In the genomic region with DNA sequence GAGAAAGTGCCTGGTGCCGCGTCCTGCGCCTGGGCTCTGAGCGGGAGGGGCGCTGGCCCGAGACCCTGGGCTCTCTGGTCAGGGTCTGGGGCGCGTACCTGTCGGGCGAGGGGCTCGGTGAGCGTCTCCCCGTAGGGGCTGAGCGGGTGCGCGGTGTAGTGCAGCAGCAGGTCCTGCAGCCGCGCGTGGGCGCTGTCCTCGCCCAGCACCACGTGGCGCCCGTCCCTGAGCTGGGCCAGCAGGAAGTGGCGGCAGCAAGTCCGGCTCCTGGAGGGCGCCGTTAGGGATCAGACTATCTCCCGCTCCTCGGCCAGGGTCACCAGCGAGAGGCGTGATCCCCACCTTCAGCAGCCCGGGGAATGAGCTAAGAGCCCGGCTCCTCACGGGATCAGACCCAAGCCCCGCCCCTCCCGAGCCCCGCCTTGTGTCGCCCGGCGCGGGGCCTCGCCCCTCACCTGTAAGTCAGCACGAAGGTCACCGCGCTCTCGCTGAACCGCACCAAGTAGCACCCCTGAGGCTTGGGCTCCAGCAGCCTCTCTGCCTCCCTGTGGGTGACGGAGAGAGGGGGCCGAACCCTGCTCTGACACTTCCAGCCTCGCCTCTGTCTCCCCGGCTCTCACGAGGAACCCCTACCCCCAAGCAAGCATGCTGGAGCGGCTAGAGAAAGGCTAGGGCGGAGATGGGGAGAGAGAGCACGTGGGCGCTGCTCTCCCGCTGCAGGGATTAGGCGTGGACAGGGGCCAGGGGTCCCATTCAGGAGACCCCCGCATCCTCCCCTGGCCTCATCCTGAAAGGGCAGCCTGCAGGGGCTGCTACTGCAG, we compare ENCODE assay signal across 1 cellular context.
TF ChIP-seq lines count a peak whose summit lies in the region.

No MANE protein-coding gene starts in this region.

TF ChIP-seq in GM12878, 131 proteins besides CTCF, POLR2A, EP300 and RAD21 (continued from another document and continues in another):
- no peak for TF ChIP-seq SREBF1 (IDR thresholded peaks at IDR 0.05; ENCODE audit: low read length)
- TF ChIP-seq STAT3 (IDR thresholded peaks at IDR 0.05; ENCODE audit: low read depth, low read length) = no peak
- TF ChIP-seq RUNX3 (IDR thresholded peaks at IDR 0.05; ENCODE audit: low read length) = no peak
- peak; percentile 81 for TF ChIP-seq IKZF1 (conservative IDR thresholded peaks at IDR 0.05)
- no peak for TF ChIP-seq NFXL1 (IDR thresholded peaks at IDR 0.05; ENCODE audit: borderline replicate concordance)
- TF ChIP-seq KLF5 (IDR thresholded peaks at IDR 0.05; ENCODE audit: partially characterized antibody) = peak; percentile 28
- TF ChIP-seq SMAD5 (IDR thresholded peaks at IDR 0.05; ENCODE audit: low read depth) = no peak
- TF ChIP-seq RCOR1 (conservative IDR thresholded peaks at IDR 0.05; ENCODE audit: low read depth, low read length) = no peak
- TF ChIP-seq MEF2A (IDR thresholded peaks at IDR 0.05; ENCODE audit: insufficient read depth, low read depth, low read length) = no peak
- TF ChIP-seq MTA3 (IDR thresholded peaks at IDR 0.05; ENCODE audit: borderline replicate concordance, low read length) = no peak
- no peak for TF ChIP-seq STAT1 (conservative IDR thresholded peaks at IDR 0.05)
- no peak for TF ChIP-seq SP1 (IDR thresholded peaks at IDR 0.05; ENCODE audit: low read depth, low read length)
- no peak for TF ChIP-seq TBL1XR1 (IDR thresholded peaks at IDR 0.05; ENCODE audit: low read depth, low read length)
- no peak for TF ChIP-seq CREB1 (IDR thresholded peaks at IDR 0.05; ENCODE audit: low read depth)
- no peak for TF ChIP-seq ZZZ3 (IDR thresholded peaks at IDR 0.05; ENCODE audit: control insufficient read depth, insufficient read length, low read depth)
- no peak for TF ChIP-seq EZH2 (IDR thresholded peaks at IDR 0.05; ENCODE audit: borderline replicate concordance, control insufficient read depth, low read depth, low read length)
- no peak for TF ChIP-seq FOXM1 (IDR thresholded peaks at IDR 0.05; ENCODE audit: low read depth, low read length)
- TF ChIP-seq, protein P1, sequence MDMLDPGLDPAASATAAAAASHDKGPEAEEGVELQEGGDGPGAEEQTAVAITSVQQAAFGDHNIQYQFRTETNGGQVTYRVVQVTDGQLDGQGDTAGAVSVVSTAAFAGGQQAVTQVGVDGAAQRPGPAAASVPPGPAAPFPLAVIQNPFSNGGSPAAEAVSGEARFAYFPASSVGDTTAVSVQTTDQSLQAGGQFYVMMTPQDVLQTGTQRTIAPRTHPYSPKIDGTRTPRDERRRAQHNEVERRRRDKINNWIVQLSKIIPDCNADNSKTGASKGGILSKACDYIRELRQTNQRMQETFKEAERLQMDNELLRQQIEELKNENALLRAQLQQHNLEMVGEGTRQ (IDR thresholded peaks at IDR 0.05; ENCODE audit: borderline replicate concordance, low read depth, low read length) = peak; percentile 50
- no peak for TF ChIP-seq NR2C2 (IDR thresholded peaks at IDR 0.05; ENCODE audit: borderline replicate concordance, control insufficient read depth, insufficient read length, low read depth)
- TF ChIP-seq ZNF622 (IDR thresholded peaks at IDR 0.05) = no peak
- peak; percentile 21; the same call in 1 of the 2 replicates for TF ChIP-seq SMC3 (IDR thresholded peaks at IDR 0.05; ENCODE audit: borderline replicate concordance, low read length)
- TF ChIP-seq ZNF384 (IDR thresholded peaks at IDR 0.05; ENCODE audit: borderline replicate concordance, low read depth, low read length) = no peak
- TF ChIP-seq HDAC6 (IDR thresholded peaks at IDR 0.05; ENCODE audit: unreplicated experiment) = no peak
- 0 out of 4 replicates have a peak, but pooled peaks of 1 of the 2 experiments have one; percentile 17 for TF ChIP-seq IKZF2 (IDR thresholded peaks at IDR 0.05)
- TF ChIP-seq SIN3A (IDR thresholded peaks at IDR 0.05; ENCODE audit: low read depth, low read length) = peak; percentile 66; the same call in 1 of the 2 replicates
- no peak for TF ChIP-seq CBX5 (IDR thresholded peaks at IDR 0.05; ENCODE audit: low read depth)
- TF ChIP-seq ZBTB33 (IDR thresholded peaks at IDR 0.05) = peak; percentile 91
- no peak for TF ChIP-seq DPF2 (IDR thresholded peaks at IDR 0.05)
- TF ChIP-seq POLR2AphosphoS5 (IDR thresholded peaks at IDR 0.05; ENCODE audit: low read length) = no peak
- TF ChIP-seq ZNF592 (IDR thresholded peaks at IDR 0.05) = 0 out of 2 replicates have a peak, but pooled peaks have one; percentile 20
- no peak for TF ChIP-seq PAX5 (IDR thresholded peaks at IDR 0.05; ENCODE audit: borderline replicate concordance, low read depth, low read length)
- TF ChIP-seq NRF1 (conservative IDR thresholded peaks at IDR 0.05; ENCODE audit: low read depth, low read length) = no peak
- peak; percentile 54 for TF ChIP-seq NR2F1 (conservative IDR thresholded peaks at IDR 0.05)
- TF ChIP-seq MTA2 (IDR thresholded peaks at IDR 0.05; ENCODE audit: low read depth) = no peak
- no peak for TF ChIP-seq PBX3 (IDR thresholded peaks at IDR 0.05; ENCODE audit: insufficient replicate concordance, low read depth, low read length)
- TF ChIP-seq, protein P2, sequence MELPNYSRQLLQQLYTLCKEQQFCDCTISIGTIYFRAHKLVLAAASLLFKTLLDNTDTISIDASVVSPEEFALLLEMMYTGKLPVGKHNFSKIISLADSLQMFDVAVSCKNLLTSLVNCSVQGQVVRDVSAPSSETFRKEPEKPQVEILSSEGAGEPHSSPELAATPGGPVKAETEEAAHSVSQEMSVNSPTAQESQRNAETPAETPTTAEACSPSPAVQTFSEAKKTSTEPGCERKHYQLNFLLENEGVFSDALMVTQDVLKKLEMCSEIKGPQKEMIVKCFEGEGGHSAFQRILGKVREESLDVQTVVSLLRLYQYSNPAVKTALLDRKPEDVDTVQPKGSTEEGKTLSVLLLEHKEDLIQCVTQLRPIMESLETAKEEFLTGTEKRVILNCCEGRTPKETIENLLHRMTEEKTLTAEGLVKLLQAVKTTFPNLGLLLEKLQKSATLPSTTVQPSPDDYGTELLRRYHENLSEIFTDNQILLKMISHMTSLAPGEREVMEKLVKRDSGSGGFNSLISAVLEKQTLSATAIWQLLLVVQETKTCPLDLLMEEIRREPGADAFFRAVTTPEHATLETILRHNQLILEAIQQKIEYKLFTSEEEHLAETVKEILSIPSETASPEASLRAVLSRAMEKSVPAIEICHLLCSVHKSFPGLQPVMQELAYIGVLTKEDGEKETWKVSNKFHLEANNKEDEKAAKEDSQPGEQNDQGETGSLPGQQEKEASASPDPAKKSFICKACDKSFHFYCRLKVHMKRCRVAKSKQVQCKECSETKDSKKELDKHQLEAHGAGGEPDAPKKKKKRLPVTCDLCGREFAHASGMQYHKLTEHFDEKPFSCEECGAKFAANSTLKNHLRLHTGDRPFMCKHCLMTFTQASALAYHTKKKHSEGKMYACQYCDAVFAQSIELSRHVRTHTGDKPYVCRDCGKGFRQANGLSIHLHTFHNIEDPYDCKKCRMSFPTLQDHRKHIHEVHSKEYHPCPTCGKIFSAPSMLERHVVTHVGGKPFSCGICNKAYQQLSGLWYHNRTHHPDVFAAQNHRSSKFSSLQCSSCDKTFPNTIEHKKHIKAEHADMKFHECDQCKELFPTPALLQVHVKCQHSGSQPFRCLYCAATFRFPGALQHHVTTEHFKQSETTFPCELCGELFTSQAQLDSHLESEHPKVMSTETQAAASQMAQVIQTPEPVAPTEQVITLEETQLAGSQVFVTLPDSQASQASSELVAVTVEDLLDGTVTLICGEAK (IDR thresholded peaks at IDR 0.05; ENCODE audit: borderline replicate concordance) = no peak
- TF ChIP-seq SUZ12 (IDR thresholded peaks at IDR 0.05; ENCODE audit: unreplicated experiment) = no peak
- TF ChIP-seq IRF5 (IDR thresholded peaks at IDR 0.05; ENCODE audit: borderline replicate concordance) = no peak
- TF ChIP-seq EGR1 (IDR thresholded peaks at IDR 0.05; ENCODE audit: borderline replicate concordance in 1 of 2, low read depth in 2 of 2, low read length in 2 of 2) = peak in 1 of 2 experiments; percentile 72; a peak in 1 of 3 replicates
- TF ChIP-seq, protein P3, sequence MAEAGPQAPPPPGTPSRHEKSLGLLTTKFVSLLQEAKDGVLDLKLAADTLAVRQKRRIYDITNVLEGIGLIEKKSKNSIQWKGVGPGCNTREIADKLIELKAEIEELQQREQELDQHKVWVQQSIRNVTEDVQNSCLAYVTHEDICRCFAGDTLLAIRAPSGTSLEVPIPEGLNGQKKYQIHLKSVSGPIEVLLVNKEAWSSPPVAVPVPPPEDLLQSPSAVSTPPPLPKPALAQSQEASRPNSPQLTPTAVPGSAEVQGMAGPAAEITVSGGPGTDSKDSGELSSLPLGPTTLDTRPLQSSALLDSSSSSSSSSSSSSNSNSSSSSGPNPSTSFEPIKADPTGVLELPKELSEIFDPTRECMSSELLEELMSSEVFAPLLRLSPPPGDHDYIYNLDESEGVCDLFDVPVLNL (IDR thresholded peaks at IDR 0.05; ENCODE audit: low read depth, low read length) = no peak
- TF ChIP-seq MXI1 (IDR thresholded peaks at IDR 0.05; ENCODE audit: low read depth, low read length) = peak; percentile 84
- TF ChIP-seq CBFB (IDR thresholded peaks at IDR 0.05; ENCODE audit: low read depth) = no peak
- TF ChIP-seq ATF3 (IDR thresholded peaks at IDR 0.05; ENCODE audit: borderline replicate concordance, extremely low read depth, low read depth, low read length) = 0 out of 2 replicates have a peak, but pooled peaks have one; percentile 24
- no peak for TF ChIP-seq FOS (IDR thresholded peaks at IDR 0.05; ENCODE audit: borderline replicate concordance, extremely low read depth, insufficient read length)
- TF ChIP-seq, protein P4, sequence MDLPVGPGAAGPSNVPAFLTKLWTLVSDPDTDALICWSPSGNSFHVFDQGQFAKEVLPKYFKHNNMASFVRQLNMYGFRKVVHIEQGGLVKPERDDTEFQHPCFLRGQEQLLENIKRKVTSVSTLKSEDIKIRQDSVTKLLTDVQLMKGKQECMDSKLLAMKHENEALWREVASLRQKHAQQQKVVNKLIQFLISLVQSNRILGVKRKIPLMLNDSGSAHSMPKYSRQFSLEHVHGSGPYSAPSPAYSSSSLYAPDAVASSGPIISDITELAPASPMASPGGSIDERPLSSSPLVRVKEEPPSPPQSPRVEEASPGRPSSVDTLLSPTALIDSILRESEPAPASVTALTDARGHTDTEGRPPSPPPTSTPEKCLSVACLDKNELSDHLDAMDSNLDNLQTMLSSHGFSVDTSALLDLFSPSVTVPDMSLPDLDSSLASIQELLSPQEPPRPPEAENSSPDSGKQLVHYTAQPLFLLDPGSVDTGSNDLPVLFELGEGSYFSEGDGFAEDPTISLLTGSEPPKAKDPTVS (IDR thresholded peaks at IDR 0.05; ENCODE audit: low read depth, low read length) = no peak
